ENCODE assay signal across 1 cellular context in genomic region chr6:33772902-33773472, GRCh38.
TF ChIP-seq lines count a peak whose summit lies in the region.

No MANE protein-coding gene starts in this region.

TF ChIP-seq in GM12878, 131 proteins besides CTCF, POLR2A, EP300 and RAD21:
- TF ChIP-seq IKZF2 (IDR thresholded peaks at IDR 0.05) (no peak), MYB (IDR thresholded peaks at IDR 0.05; ENCODE audit: borderline replicate concordance, low read depth, low read length) (no peak), NRF1 (conservative IDR thresholded peaks at IDR 0.05; ENCODE audit: low read depth, low read length) (no peak), NFXL1 (IDR thresholded peaks at IDR 0.05; ENCODE audit: borderline replicate concordance) (no peak), RELA (IDR thresholded peaks at IDR 0.05; ENCODE audit: borderline replicate concordance, partially characterized antibody) (no peak), SMC3 (IDR thresholded peaks at IDR 0.05; ENCODE audit: borderline replicate concordance, low read length) (no peak), JUND (IDR thresholded peaks at IDR 0.05; ENCODE audit: low read depth, low read length) (no peak), SMAD1 (IDR thresholded peaks at IDR 0.05; ENCODE audit: low read depth, partially characterized antibody) (no peak), RAD51 (IDR thresholded peaks at IDR 0.05) (no peak), NR2C2 (IDR thresholded peaks at IDR 0.05; ENCODE audit: borderline replicate concordance, control insufficient read depth, insufficient read length, low read depth) (no peak), NFIC (IDR thresholded peaks at IDR 0.05; ENCODE audit: low read depth, low read length) (no peak), FOS (IDR thresholded peaks at IDR 0.05; ENCODE audit: borderline replicate concordance, extremely low read depth, insufficient read length) (no peak), KDM1A (IDR thresholded peaks at IDR 0.05; ENCODE audit: borderline replicate concordance) (no peak), DPF2 (IDR thresholded peaks at IDR 0.05) (no peak), CBX5 (IDR thresholded peaks at IDR 0.05; ENCODE audit: low read depth) (no peak), CHD1 (IDR thresholded peaks at IDR 0.05; ENCODE audit: low read depth, low read length) (no peak), ASH2L (IDR thresholded peaks at IDR 0.05; ENCODE audit: borderline replicate concordance, low read depth) (no peak), PML (IDR thresholded peaks at IDR 0.05; ENCODE audit: low read length) (no peak)
- TF ChIP-seq, protein P1, sequence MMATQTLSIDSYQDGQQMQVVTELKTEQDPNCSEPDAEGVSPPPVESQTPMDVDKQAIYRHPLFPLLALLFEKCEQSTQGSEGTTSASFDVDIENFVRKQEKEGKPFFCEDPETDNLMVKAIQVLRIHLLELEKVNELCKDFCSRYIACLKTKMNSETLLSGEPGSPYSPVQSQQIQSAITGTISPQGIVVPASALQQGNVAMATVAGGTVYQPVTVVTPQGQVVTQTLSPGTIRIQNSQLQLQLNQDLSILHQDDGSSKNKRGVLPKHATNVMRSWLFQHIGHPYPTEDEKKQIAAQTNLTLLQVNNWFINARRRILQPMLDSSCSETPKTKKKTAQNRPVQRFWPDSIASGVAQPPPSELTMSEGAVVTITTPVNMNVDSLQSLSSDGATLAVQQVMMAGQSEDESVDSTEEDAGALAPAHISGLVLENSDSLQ (IDR thresholded peaks at IDR 0.05), result no peak
